In the genomic region with DNA sequence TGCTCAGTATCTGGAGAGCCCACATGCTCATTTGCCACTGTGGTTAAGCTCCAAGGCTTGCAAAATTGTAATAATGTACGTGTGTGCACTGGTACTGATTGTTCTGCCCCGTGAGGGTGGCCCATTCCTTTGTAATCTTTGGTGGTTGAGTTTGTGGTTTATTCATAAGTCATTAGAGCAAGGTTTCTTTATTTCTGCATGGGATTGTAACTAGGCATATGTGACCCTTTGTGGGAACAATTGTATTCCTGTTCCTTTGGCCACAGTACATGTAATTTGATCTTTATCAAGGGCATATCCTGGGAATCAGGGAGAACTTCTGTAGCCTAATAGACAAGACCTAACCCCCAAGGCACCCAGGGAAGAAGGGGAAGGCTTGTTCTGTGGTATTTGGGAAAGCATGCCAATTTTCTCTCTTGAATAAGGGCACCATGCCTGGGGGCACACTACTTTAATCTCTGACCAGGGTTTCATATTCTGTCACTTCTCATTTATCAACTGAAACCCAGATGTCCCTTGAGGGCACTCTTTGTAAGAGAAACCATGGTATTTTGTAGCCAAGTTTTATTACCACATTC, we compare ENCODE assay signal across 16 cellular contexts.
DNase-seq lines count a peak whose midpoint lies in the region; ATAC-seq lines count a peak whose summit lies in the region.
"Had no signal": no experiment of that assay in that cellular context is flagged by ENCODE, and none has a peak within 500 bp of the region (broad histone marks: within the 10 kb centered on the region; RNA-seq: fewer than 3 reads in every experiment).

No MANE protein-coding gene starts in this region.

- H3K27me3 ChIP-seq in ectodermal cell (ENCODE audit: control insufficient read depth, insufficient read depth, low read length, poor library complexity, severe bottlenecking): no peaks in the 10 kb centered on the region
- no peaks in the 10 kb centered on the region for H3K27me3 ChIP-seq in naive thymus-derived CD4-positive, alpha-beta T cell (ENCODE audit: control insufficient read depth in 2 of 2, insufficient read depth in 2 of 2, low read length in 2 of 2)

- intact Hi-C loops in naive thymus-derived CD4-positive, alpha-beta T cell (cut with micrococcal nuclease): no loop called here

- H3K4me1 Mint-ChIP-seq in naive thymus-derived CD4-positive, alpha-beta T cell: no peaks in the 10 kb centered on the region
- H3K4me1 Mint-ChIP-seq: CD8-positive, alpha-beta memory T cell had no signal

- peak; percentile 74 for ATAC-seq in GM18861 (IDR thresholded peaks at IDR 0.05; ENCODE audit: unreplicated experiment)
- no peak for ATAC-seq in naive thymus-derived CD4-positive, alpha-beta T cell
- no peak for ATAC-seq in HG03280 (IDR thresholded peaks at IDR 0.05; ENCODE audit: unreplicated experiment)
- ATAC-seq in GM19455 (IDR thresholded peaks at IDR 0.05; ENCODE audit: unreplicated experiment): no peak
- ATAC-seq: foreskin keratinocyte, lower lobe of right lung had no signal

- no peaks in the 10 kb centered on the region for H3K4me1 ChIP-seq in ectodermal cell (ENCODE audit: control insufficient read depth, insufficient read depth, low read length)
- H3K4me1 ChIP-seq in naive thymus-derived CD4-positive, alpha-beta T cell (ENCODE audit: control insufficient read depth in 2 of 2, insufficient read depth in 2 of 2, low read length in 2 of 2): no peaks in the 10 kb centered on the region
- H3K4me1 ChIP-seq: foreskin keratinocyte, lower lobe of right lung, psoas muscle had no signal

- H3K9me3 ChIP-seq in ectodermal cell (ENCODE audit: control insufficient read depth, low read length): no peaks in the 10 kb centered on the region
- H3K9me3 ChIP-seq in naive thymus-derived CD4-positive, alpha-beta T cell (ENCODE audit: control insufficient read depth in 2 of 3, low read length in 3 of 3): no peaks in the 10 kb centered on the region
- H3K9me3 ChIP-seq: lower lobe of right lung, psoas muscle, thoracic aorta had no signal

- POLR2A ChIA-PET in naive thymus-derived CD4-positive, alpha-beta T cell (lab: Charles Lee): no interaction called here

- DNase-seq in OCI-M1 (lab: John Stamatoyannopoulos, UW) (peak; percentile 71), renal cortical epithelial cell (ENCODE audit: low read depth) (peak; percentile 92), DMS53 (lab: John Stamatoyannopoulos, UW) (no peak)
- DNase-seq in naive thymus-derived CD4-positive, alpha-beta T cell: no peak
- DNase-seq: activated T-cell treated with anti-CD3 and anti-CD28 coated beads, Interleukin-2, amount 50 U/mL, for 48 hours; caudate nucleus; CD8-positive, alpha-beta memory T cell; foreskin keratinocyte; lower lobe of right lung; NCI-H2029 treated with DMSO at 0.1 percent for 48 hours; psoas muscle had no signal

- peak overlapping the region; percentile 11 for H3K27ac ChIP-seq in ectodermal cell (ENCODE audit: insufficient read depth, low read depth, low read length, poor library complexity, severe bottlenecking)
- H3K27ac ChIP-seq in naive thymus-derived CD4-positive, alpha-beta T cell (ENCODE audit: low read depth, low read length): no peak overlapping the region
- H3K27ac ChIP-seq: foreskin keratinocyte, lower lobe of right lung, psoas muscle, thoracic aorta had no signal

- CTCF ChIA-PET in naive thymus-derived CD4-positive, alpha-beta T cell (lab: Charles Lee): no interaction called here

- peaks cover 0 to 13% (median 6%) of the 10 kb centered on the region in 5 donors for H3K27me3 Mint-ChIP-seq in naive thymus-derived CD4-positive, alpha-beta T cell
- H3K27me3 Mint-ChIP-seq: CD8-positive, alpha-beta memory T cell had no signal

- peaks cover 0 to 7% (median 0%) of the 10 kb centered on the region in 11 donors for H3K9me3 Mint-ChIP-seq in naive thymus-derived CD4-positive, alpha-beta T cell

- no peaks in the 10 kb centered on the region for H3K36me3 Mint-ChIP-seq in naive thymus-derived CD4-positive, alpha-beta T cell
- H3K36me3 Mint-ChIP-seq: CD8-positive, alpha-beta memory T cell had no signal

- 83 to 91% methylated on average over 2 of the region's 2 CpGs for WGBS in ectodermal cell, 2 experiments

- H3K27ac Mint-ChIP-seq in naive thymus-derived CD4-positive, alpha-beta T cell: no peak overlapping the region
- H3K27ac Mint-ChIP-seq: CD8-positive, alpha-beta memory T cell had no signal

- H3K36me3 ChIP-seq in ectodermal cell (ENCODE audit: control insufficient read depth, insufficient read depth, low read length): no peaks in the 10 kb centered on the region
- no peaks in the 10 kb centered on the region for H3K36me3 ChIP-seq in naive thymus-derived CD4-positive, alpha-beta T cell (ENCODE audit: control insufficient read depth in 2 of 3, insufficient read depth in 3 of 3, low read length in 3 of 3)
- H3K36me3 ChIP-seq: lower lobe of right lung had no signal

- H3K4me3 Mint-ChIP-seq in naive thymus-derived CD4-positive, alpha-beta T cell: no peak overlapping the region
- H3K4me3 Mint-ChIP-seq: CD8-positive, alpha-beta memory T cell had no signal

- no peak overlapping the region for H3K4me3 ChIP-seq in ectodermal cell (ENCODE audit: insufficient read depth, low read depth, low read length)
- no peak overlapping the region for H3K4me3 ChIP-seq in naive thymus-derived CD4-positive, alpha-beta T cell (ENCODE audit: low read length)
- H3K4me3 ChIP-seq: lower lobe of right lung, psoas muscle, thoracic aorta had no signal

Comparison
In these comparisons a context has a peak if more than half of its experiments do, and no peak if none do; other contexts are left out.
1. DNase-seq: peak in OCI-M1 (single experiment) and renal cortical epithelial cell (single experiment); none in naive thymus-derived CD4-positive, alpha-beta T cell (0 of 9) and DMS53 (single experiment).